In genomic region chr1:204723131-204723787, GRCh38 we compare ENCODE assay signal across 15 cellular contexts. TPM values are rescaled to one million over a fixed set of nuclear protein-coding genes. Genes with fewer than 3 reads are reported as not detected.
DNase-seq lines count a peak whose midpoint lies in the region; ATAC-seq and TF ChIP-seq lines count a peak whose summit lies in the region.
"Had no signal": no experiment of that assay in that cellular context is flagged by ENCODE, and none has a peak within 500 bp of the region (broad histone marks: within the 10 kb centered on the region; RNA-seq: fewer than 3 reads in every experiment).

No MANE protein-coding gene starts in this region.

- WGBS in H9 (ENCODE audit: extremely low coverage, insufficient read length, low lambda C conversion rate) = no CpG with 5 or more reads among the region's 8 CpGs

- H2AK5ac ChIP-seq in H9 (ENCODE audit: insufficient read length, low read length) = no peak overlapping the region

- no peaks in the 10 kb centered on the region; a peak in 1 of 5 replicates for H3K9me3 Mint-ChIP-seq in H9
- H3K9me3 Mint-ChIP-seq: central memory CD8-positive, alpha-beta T cell had no signal

- H4K20me1 ChIP-seq in H9 (ENCODE audit: control insufficient read depth, insufficient read depth, insufficient read length) = no peaks in the 10 kb centered on the region

- no peak overlapping the region for H3K27ac ChIP-seq in H9 (ENCODE audit: insufficient read length, low read depth, low read length)
- H3K27ac ChIP-seq: ovary, testis had no signal

- peaks cover 13 to 14% of the 10 kb centered on the region in 2 experiments for H3K4me1 Mint-ChIP-seq in H9
- H3K4me1 Mint-ChIP-seq: central memory CD8-positive, alpha-beta T cell had no signal

- no peak overlapping the region for H2AFZ ChIP-seq in H9 (ENCODE audit: low read length)

- no peak overlapping the region for H2BK120ac ChIP-seq in H9 (ENCODE audit: low read depth, low read length, poor library complexity, severe bottlenecking)

- H3K9ac ChIP-seq in H9 (ENCODE audit: extremely low read depth, insufficient read length, low read length) = no peak overlapping the region

- H3K27me3 Mint-ChIP-seq in H9 (ENCODE audit: low read depth) = peaks cover 36% of the 10 kb centered on the region

- ATAC-seq in GM18907 (IDR thresholded peaks at IDR 0.05; ENCODE audit: unreplicated experiment) = no peak

- no peak overlapping the region for H2BK15ac ChIP-seq in H9 (ENCODE audit: low read depth, low read length)

- no peaks in the 10 kb centered on the region; a peak in 1 of 7 replicates for H3K36me3 Mint-ChIP-seq in H9 (ENCODE audit: insufficient read depth in 1 of 3, low read depth in 3 of 3)

- no peak overlapping the region for H4K5ac ChIP-seq in H9 (ENCODE audit: insufficient read length, low read depth, low read length)

- H2BK5ac ChIP-seq in H9 (ENCODE audit: insufficient read length, low read length) = no peak overlapping the region

- no peak overlapping the region for H3K4ac ChIP-seq in H9 (ENCODE audit: low read depth, low read length)

- H3K4me1 ChIP-seq in H9 (ENCODE audit: insufficient read depth, low read length) = no peaks in the 10 kb centered on the region
- H3K4me1 ChIP-seq: testis had no signal

- no peak overlapping the region for H3K18ac ChIP-seq in H9 (ENCODE audit: insufficient read length, low read depth, low read length)

- no peak overlapping the region for H3K4me2 ChIP-seq in H9 (ENCODE audit: insufficient read depth, insufficient read length, low read length)

- H3K9me3 ChIP-seq in H9 (ENCODE audit: control insufficient read depth, low read depth, low read length) = no peaks in the 10 kb centered on the region
- H3K9me3 ChIP-seq: ovary, testis had no signal

- H3K79me2 ChIP-seq in H9 (ENCODE audit: insufficient read depth, low read length) = no peaks in the 10 kb centered on the region

- no peak overlapping the region for H2BK12ac ChIP-seq in H9 (ENCODE audit: insufficient read length, low read depth, low read length)

- H3K23me2 ChIP-seq in H9 (ENCODE audit: insufficient read length, low read depth, low read length, poor library complexity, severe bottlenecking) = no peaks in the 10 kb centered on the region

- no peaks in the 10 kb centered on the region for H3K79me1 ChIP-seq in H9 (ENCODE audit: insufficient read depth, low read depth, low read length, poor library complexity, severe bottlenecking)

- H3K56ac ChIP-seq in H9 (ENCODE audit: insufficient read length, low read depth, low read length) = no peak overlapping the region

- no peak overlapping the region for H3K23ac ChIP-seq in H9 (ENCODE audit: insufficient read length, low read depth, low read length)

- H2BK20ac ChIP-seq in H9 (ENCODE audit: low read depth, low read length, poor library complexity, severe bottlenecking) = no peak overlapping the region

- no peak overlapping the region for H4K91ac ChIP-seq in H9 (ENCODE audit: insufficient read length, low read depth, low read length)

- DNase-seq in DMS153 treated with DMSO at 0.1 percent for 48 hours (lab: John Stamatoyannopoulos, UW; ENCODE audit: unreplicated experiment) = peak; percentile 99
- DNase-seq in H9 = peak; percentile 15
- DNase-seq in SHP77 (lab: John Stamatoyannopoulos, UW) = peak; percentile 65 to 83
- DNase-seq in medulla oblongata (ENCODE audit: extremely low spot score) = peak; percentile 84
- DNase-seq in GM20000 (ENCODE audit: low spot score) = no peak
- no peak for DNase-seq in DMS114 treated with DMSO at 0.1 percent for 48 hours (lab: John Stamatoyannopoulos, UW; ENCODE audit: unreplicated experiment)
- DNase-seq in HUDEP-2 (lab: John Stamatoyannopoulos, UW; ENCODE audit: unreplicated experiment in 76 of 76) = no peak
- DNase-seq: activated T-cell treated with anti-CD3 and anti-CD28 coated beads, Interleukin-2, amount 50 U/mL, for 1 hour; Calu3; kidney; ovary; stimulated activated CD4-positive, alpha-beta T cell treated with anti-CD3 and anti-CD28 coated beads, Interleukin-4, amount 100 ng/mL, for 24 hours; testis had no signal

- H3K27me3 ChIP-seq in H9 (ENCODE audit: insufficient read depth, low read length) = no peaks in the 10 kb centered on the region; the same call in 1 of the 2 replicates
- H3K27me3 ChIP-seq: ovary, testis had no signal

- H3K4me3 Mint-ChIP-seq in H9 = no peak overlapping the region
- H3K4me3 Mint-ChIP-seq: central memory CD8-positive, alpha-beta T cell had no signal

- no peak overlapping the region for H3K27ac Mint-ChIP-seq in H9

- H3K14ac ChIP-seq in H9 (ENCODE audit: insufficient read depth, low read length) = 0 out of 2 replicates have a peak overlapping the region, but pooled peaks have one; percentile 6

- H3T11ph ChIP-seq in H9 (ENCODE audit: low read length) = no peak overlapping the region

- TF ChIP-seq CTCF in H9 (conservative IDR thresholded peaks at IDR 0.05) = no peak
- no peak for TF ChIP-seq CTCF in GM20000 (IDR thresholded peaks at IDR 0.05; ENCODE audit: extremely low read depth, missing control alignments)

- no peak overlapping the region for H4K8ac ChIP-seq in H9 (replicated peaks; ENCODE audit: insufficient read length, low read depth, low read length)

RNA-seq across cellular contexts. Expression of gene LRRN2, which starts 37.7 kb away (rescaled TPM):
- 4.5 and 5.8 TPM in 2 replicates for total RNA-seq in H9 (2021)
- total RNA-seq: Calu3 had no signal

Comparison
In these comparisons a context has a peak if more than half of its experiments do, and no peak if none do; other contexts are left out.
1. DNase-seq: peak in DMS153 treated with DMSO at 0.1 percent for 48 hours (single experiment), H9 (single experiment), SHP77 (2 of 2) and medulla oblongata (single experiment); none in GM20000 (single experiment), DMS114 treated with DMSO at 0.1 percent for 48 hours (single experiment) and HUDEP-2 (0 of 76).